In genomic region chr13:19984430-19985218, GRCh38 we compare ENCODE assay signal across 8 cellular contexts. TPM values are rescaled to one million over a fixed set of nuclear protein-coding genes. Genes with fewer than 3 reads are reported as not detected.
DNase-seq lines count a peak whose midpoint lies in the region; ATAC-seq lines count a peak whose summit lies in the region.

No MANE protein-coding gene starts in this region.

- H3K36me3 ChIP-seq in CD4-positive, CD25-positive, alpha-beta regulatory T cell (ENCODE audit: control insufficient read depth, insufficient read depth, low read length), result peaks cover 7% of the 10 kb centered on the region

- peak; percentile 5 to 80 (median 44) for DNase-seq in CD4-positive, CD25-positive, alpha-beta regulatory T cell
- DNase-seq in SK-MEL-5 (ENCODE audit: low read depth, low spot score) (peak; percentile 60), fibroblast of peridontal ligament (ENCODE audit: extremely low read depth) (peak; percentile 72), pons (ENCODE audit: low spot score) (peak; percentile 42)
- DNase-seq in stimulated activated naive CD4-positive, alpha-beta T cell treated with Interleukin-2 at 50 U/mL for 16 hours (lab: John Stamatoyannopoulos, UW), result no peak

- peak overlapping the region; percentile 5 to 34 (median 17) for H3K4me3 Mint-ChIP-seq in CD4-positive, CD25-positive, alpha-beta regulatory T cell

- H3K9me3 ChIP-seq in CD4-positive, CD25-positive, alpha-beta regulatory T cell (ENCODE audit: control insufficient read depth in 2 of 2, low read length in 2 of 2), result peaks cover 0 to 1% of the 10 kb centered on the region in 2 experiments

- H3K4me3 ChIP-seq in CD4-positive, CD25-positive, alpha-beta regulatory T cell (ENCODE audit: low read depth, low read length), result peak overlapping the region; percentile 10

- peaks cover 20% of the 10 kb centered on the region for H3K4me1 ChIP-seq in CD4-positive, CD25-positive, alpha-beta regulatory T cell (ENCODE audit: control insufficient read depth, insufficient read depth, low read length, poor library complexity, severe bottlenecking)

- peaks cover 30 to 68% (median 40%) of the 10 kb centered on the region in 4 donors for H3K4me1 Mint-ChIP-seq in CD4-positive, CD25-positive, alpha-beta regulatory T cell

- H3K9me3 Mint-ChIP-seq in CD4-positive, CD25-positive, alpha-beta regulatory T cell, result peaks cover 0 to 2% (median 0%) of the 10 kb centered on the region in 7 donors

- peak overlapping the region; percentile 64 for H3K27ac ChIP-seq in CD4-positive, CD25-positive, alpha-beta regulatory T cell (ENCODE audit: insufficient read depth, low read length, poor library complexity, severe bottlenecking)

- no peaks in the 10 kb centered on the region for H3K27me3 ChIP-seq in CD4-positive, CD25-positive, alpha-beta regulatory T cell (ENCODE audit: control insufficient read depth, insufficient read depth, low read length)

- in situ Hi-C loops in SK-MEL-5 (cut with HindIII; ENCODE audit: low pct_unique_long_range_greater_than_20kb, low sequenced_read_pairs), result no loop called here

- H3K36me3 Mint-ChIP-seq in CD4-positive, CD25-positive, alpha-beta regulatory T cell, result peaks cover 27% of the 10 kb centered on the region

- peak overlapping the region; percentile 48 to 71 (median 50) for H3K27ac Mint-ChIP-seq in CD4-positive, CD25-positive, alpha-beta regulatory T cell

- ATAC-seq in CD4-positive, CD25-positive, alpha-beta regulatory T cell (ENCODE audit: low read depth in 2 of 2), result peak; percentile 73 to 79
- peak; percentile 58 for ATAC-seq in GM18519 (IDR thresholded peaks at IDR 0.05; ENCODE audit: low FRiP score, unreplicated experiment)
- peak; percentile 75 for ATAC-seq in HG03196 (IDR thresholded peaks at IDR 0.05; ENCODE audit: unreplicated experiment)
- ATAC-seq in GM21737 (IDR thresholded peaks at IDR 0.05; ENCODE audit: unreplicated experiment), result no peak

- H3K27me3 Mint-ChIP-seq in CD4-positive, CD25-positive, alpha-beta regulatory T cell, result no peaks in the 10 kb centered on the region

RNA-seq across cellular contexts. Expression of gene ZMYM2, which starts 26.1 kb away (rescaled TPM):
- 112 TPM for total RNA-seq in CD4-positive, CD25-positive, alpha-beta regulatory T cell
- 10 to 100 TPM; 11.0 to 15.1 (median 13.4) TPM for polyA plus RNA-seq in CD4-positive, CD25-positive, alpha-beta regulatory T cell
- 84.3 and 84.6 TPM in 2 replicates for total RNA-seq in SK-MEL-5 (2014; rRNA removed; shearing (Covaris generic))
- polyA plus RNA-seq in SK-MEL-5 (2015; cell fraction: cytosol; rRNA removed), result 30.5 and 45.8 TPM in 2 replicates
- 121 and 123 TPM in 2 replicates for polyA plus RNA-seq in SK-MEL-5 (2015; cell fraction: nucleus; rRNA removed)
